27 cellular contexts compared by ENCODE assay signal in genomic region chr5:11289208-11289607, GRCh38.
"Had no signal": no experiment of that assay in that cellular context is flagged by ENCODE, and none has a peak within 500 bp of the region (broad histone marks: within the 10 kb centered on the region; RNA-seq: fewer than 3 reads in every experiment).

No MANE protein-coding gene starts in this region.

- H3K27me3 Mint-ChIP-seq: activated CD4-positive, alpha-beta T cell treated with anti-CD3 and anti-CD28 coated beads, Interleukin-2, amount 10 ng/mL, durations not matched to agents 7 days and 5 days had no signal

- H3K4me2 ChIP-seq: SK-N-SH had no signal

- H3K27ac Mint-ChIP-seq: activated CD4-positive, alpha-beta memory T cell treated with anti-CD3 and anti-CD28 coated beads for 36 hours; activated CD4-positive, alpha-beta T cell treated with anti-CD3 and anti-CD28 coated beads for 36 hours; activated CD4-positive, alpha-beta T cell treated with anti-CD3 and anti-CD28 coated beads, Interleukin-2, amount 10 ng/mL, durations not matched to agents 7 days and 5 days; activated naive CD4-positive, alpha-beta T cell treated with anti-CD3 and anti-CD28 coated beads, Interleukin-2, amount 10 ng/mL, durations not matched to agents 7 days and 5 days; activated naive CD8-positive, alpha-beta T cell; activated naive CD8-positive, alpha-beta T cell treated with anti-CD3 and anti-CD28 coated beads, Interleukin-2, amount 50 U/mL, for 24 hours; IgD-negative memory B cell; T-helper 1 cell treated with Interleukin-12 subunit alpha and Interleukin-12 subunit beta and Interleukin-4 antibody, amounts not matched to agents 30 μg/mL and 1 μg/mL, for 36 hours; T-helper 2 cell treated with Interferon-gamma antibody and Interleukin-4, amounts not matched to agents 5 μg/mL and 100 μg/mL, for 36 hours; WTC11 had no signal

- H3K36me3 Mint-ChIP-seq: activated CD4-positive, alpha-beta memory T cell treated with anti-CD3 and anti-CD28 coated beads for 36 hours; activated naive CD4-positive, alpha-beta T cell treated with anti-CD3 and anti-CD28 coated beads, Interleukin-2, amount 10 ng/mL, durations not matched to agents 7 days and 5 days; activated naive CD8-positive, alpha-beta T cell; IgD-negative memory B cell had no signal

- H3K4me1 Mint-ChIP-seq: activated CD4-positive, alpha-beta T cell treated with anti-CD3 and anti-CD28 coated beads for 36 hours; activated CD4-positive, alpha-beta T cell treated with anti-CD3 and anti-CD28 coated beads, Interleukin-2, amount 10 ng/mL, durations not matched to agents 7 days and 5 days; activated naive CD4-positive, alpha-beta T cell treated with anti-CD3 and anti-CD28 coated beads, Interleukin-2, amount 10 ng/mL, durations not matched to agents 7 days and 5 days; activated naive CD8-positive, alpha-beta T cell treated with anti-CD3 and anti-CD28 coated beads, Interleukin-2, amount 50 U/mL, for 24 hours; IgD-negative memory B cell had no signal

- H3K27me3 ChIP-seq: cardiac muscle cell had no signal

- H3K9me3 Mint-ChIP-seq: activated CD4-positive, alpha-beta memory T cell treated with anti-CD3 and anti-CD28 coated beads for 36 hours; activated CD4-positive, alpha-beta T cell treated with anti-CD3 and anti-CD28 coated beads, Interleukin-2, amount 10 ng/mL, durations not matched to agents 7 days and 5 days; activated naive CD8-positive, alpha-beta T cell treated with anti-CD3 and anti-CD28 coated beads, Interleukin-2, amount 50 U/mL, for 24 hours; T-helper 1 cell treated with Interleukin-12 subunit alpha and Interleukin-12 subunit beta and Interleukin-4 antibody, amounts not matched to agents 30 μg/mL and 1 μg/mL, for 36 hours; T-helper 2 cell treated with Interferon-gamma antibody and Interleukin-4, amounts not matched to agents 5 μg/mL and 100 μg/mL, for 36 hours had no signal

- H3K4me3 ChIP-seq: cardiac muscle cell, SJSA1 had no signal

- H3K9ac ChIP-seq: SK-N-SH had no signal

- H3K27ac ChIP-seq: cardiac muscle cell, SJSA1 had no signal

- H3K4me1 ChIP-seq: SJSA1 had no signal

- H3K4me3 Mint-ChIP-seq: activated CD4-positive, alpha-beta memory T cell treated with anti-CD3 and anti-CD28 coated beads for 36 hours; activated CD4-positive, alpha-beta T cell treated with anti-CD3 and anti-CD28 coated beads for 36 hours; activated CD4-positive, alpha-beta T cell treated with anti-CD3 and anti-CD28 coated beads, Interleukin-2, amount 10 ng/mL, durations not matched to agents 7 days and 5 days; activated naive CD4-positive, alpha-beta T cell treated with anti-CD3 and anti-CD28 coated beads, Interleukin-2, amount 10 ng/mL, durations not matched to agents 7 days and 5 days; activated naive CD8-positive, alpha-beta T cell; activated naive CD8-positive, alpha-beta T cell treated with anti-CD3 and anti-CD28 coated beads, Interleukin-2, amount 50 U/mL, for 24 hours; IgD-negative memory B cell; T-helper 1 cell treated with Interleukin-12 subunit alpha and Interleukin-12 subunit beta and Interleukin-4 antibody, amounts not matched to agents 30 μg/mL and 1 μg/mL, for 36 hours; T-helper 2 cell treated with Interferon-gamma antibody and Interleukin-4, amounts not matched to agents 5 μg/mL and 100 μg/mL, for 36 hours; WTC11 had no signal

- H3K9me3 ChIP-seq: SJSA1, SK-N-SH had no signal

- DNase-seq: activated CD4-positive, alpha-beta memory T cell treated with anti-CD3 and anti-CD28 coated beads for 36 hours; activated CD4-positive, alpha-beta T cell treated with anti-CD3 and anti-CD28 coated beads for 36 hours; activated CD4-positive, alpha-beta T cell treated with anti-CD3 and anti-CD28 coated beads, Interleukin-2, amount 10 ng/mL, durations not matched to agents 7 days and 5 days; activated CD8-positive, alpha-beta memory T cell treated with anti-CD3 and anti-CD28 coated beads, Interleukin-2, amount 50 U/mL, for 4 hours; activated effector memory CD4-positive, alpha-beta T cell treated with Interleukin-2 at 50 U/mL for 16 hours; activated naive CD4-positive, alpha-beta T cell treated with anti-CD3 and anti-CD28 coated beads, Interleukin-2, amount 10 ng/mL, durations not matched to agents 7 days and 5 days; activated naive CD8-positive, alpha-beta T cell treated with anti-CD3 and anti-CD28 coated beads, Interleukin-2, amount 50 U/mL, for 24 hours; activated T-cell treated with anti-CD3 and anti-CD28 coated beads for 4 hours; activated T-cell treated with anti-CD3 and anti-CD28 coated beads, Interleukin-2, amount 50 U/mL, for 48 hours; aorta; Karpas-422; KBM-7; NCI-H1105; NCI-H1417 treated with DMSO at 0.1 percent for 48 hours; NCI-H187 treated with DMSO at 0.1 percent for 48 hours; NCI-H2081; NCI-H345; NCI-H524 treated with DMSO at 0.1 percent for 48 hours; SHP77 treated with DMSO at 0.1 percent for 48 hours; SK-N-SH had no signal

- H3K36me3 ChIP-seq: cardiac muscle cell, SJSA1 had no signal
